ENCODE assay signal across 22 cellular contexts in the genomic region with DNA sequence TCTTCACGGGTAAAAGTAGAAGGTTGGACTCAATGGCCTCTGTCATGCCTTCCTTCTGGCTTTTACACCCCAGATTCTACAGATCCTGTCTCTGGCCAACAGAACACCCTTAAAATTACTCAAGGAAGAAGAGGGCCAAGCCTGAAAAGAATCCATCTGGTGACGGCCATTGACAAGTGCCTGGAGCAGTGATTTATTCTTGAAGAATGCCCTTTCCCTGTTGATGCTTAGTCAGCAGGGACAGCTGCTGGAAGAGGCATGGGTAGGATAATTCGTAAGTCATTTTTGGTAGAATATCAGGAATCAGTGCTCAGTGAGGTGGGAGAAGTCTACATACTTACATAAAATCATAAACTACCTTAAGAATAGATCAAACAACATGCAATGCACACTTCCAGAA.
A peak's percentile ranks its signal among the peaks of the same experiment; 100 is the strongest.
DNase-seq lines count a peak whose midpoint lies in the region; ATAC-seq and TF ChIP-seq lines count a peak whose summit lies in the region.
"Had no signal": no experiment of that assay in that cellular context is flagged by ENCODE, and none has a peak within 500 bp of the region (broad histone marks: within the 10 kb centered on the region; RNA-seq: fewer than 3 reads in every experiment).

No MANE protein-coding gene starts in this region.

- H3K9me3 ChIP-seq in SJCRH30 (replicated peaks), result no peaks in the 10 kb centered on the region
- H3K9me3 ChIP-seq in psoas muscle, result no peaks in the 10 kb centered on the region
- H3K9me3 ChIP-seq: vagina had no signal

- H3K36me3 ChIP-seq in SJCRH30 (no peaks in the 10 kb centered on the region), psoas muscle (ENCODE audit: insufficient read depth in 1 of 2, low read depth in 1 of 2) (no peaks in the 10 kb centered on the region)
- H3K36me3 ChIP-seq: vagina had no signal

- H3K27me3 ChIP-seq in SJCRH30 (no peaks in the 10 kb centered on the region), psoas muscle (ENCODE audit: insufficient read depth in 3 of 3, low read length in 2 of 3) (no peaks in the 10 kb centered on the region)
- H3K27me3 ChIP-seq: vagina had no signal

- WGBS in psoas muscle, 3 donors, result 40 to 47% (median 41%) methylated on average over 3 of the region's 3 CpGs

- no peak for TF ChIP-seq CTCF in psoas muscle (IDR thresholded peaks at IDR 0.05)

- intact Hi-C loops in psoas muscle (cut with DNase I), result no loop called here

- H3K27ac ChIP-seq in SJCRH30, result peak overlapping the region; percentile 53
- no peak overlapping the region for H3K27ac ChIP-seq in psoas muscle
- H3K27ac ChIP-seq: HL-60, vagina had no signal

- H3K4me3 ChIP-seq in SJCRH30 (no peak overlapping the region), skeletal muscle cell (ENCODE audit: low read depth, low read length) (no peak overlapping the region), psoas muscle (no peak overlapping the region)
- H3K4me3 ChIP-seq: K562, vagina had no signal

- H3K4me1 ChIP-seq in SJCRH30 (peaks cover 68% of the 10 kb centered on the region), psoas muscle (no peaks in the 10 kb centered on the region)
- H3K4me1 ChIP-seq: vagina had no signal

- peak; percentile 38 for DNase-seq in ELR (ENCODE audit: low read depth)
- peak; percentile 29 to 55 for DNase-seq in SJCRH30
- peak; percentile 41 for DNase-seq in fibroblast of peridontal ligament (ENCODE audit: extremely low read depth)
- peak; percentile 23 for DNase-seq in skeletal muscle cell (ENCODE audit: low read depth)
- no peak for DNase-seq in psoas muscle
- DNase-seq in G401 (ENCODE audit: low spot score), result no peak
- DNase-seq in NCI-H1694 treated with DMSO at 0.1 percent for 48 hours (lab: John Stamatoyannopoulos, UW), result no peak
- DNase-seq: activated CD8-positive, alpha-beta memory T cell treated with anti-CD3 and anti-CD28 coated beads, Interleukin-2, amount 50 U/mL, for 48 hours; activated effector memory CD4-positive, alpha-beta T cell treated with Interleukin-2 at 50 U/mL for 16 hours; caudate nucleus; CD4-positive, CD25-positive, alpha-beta regulatory T cell; DMS 273 treated with DMSO at 0.1 percent for 48 hours; effector memory CD8-positive, alpha-beta T cell; naive thymus-derived CD8-positive, alpha-beta T cell; NCI-H1048; NCI-H2081; T-cell had no signal

- ATAC-seq in GM21737 (IDR thresholded peaks at IDR 0.05; ENCODE audit: unreplicated experiment) (no peak), psoas muscle (no peak)
- ATAC-seq: effector memory CD8-positive, alpha-beta T cell; K562; naive thymus-derived CD8-positive, alpha-beta T cell; Right ventricle myocardium inferior; T-cell had no signal

- in situ Hi-C loops in G401 (cut with HindIII; ENCODE audit: low sequenced_read_pairs), result no loop called here

Comparison
In these comparisons a context has a peak if more than half of its experiments do, and no peak if none do; other contexts are left out.
1. DNase-seq: peak in ELR (single experiment), SJCRH30 (2 of 2), fibroblast of peridontal ligament (single experiment) and skeletal muscle cell (single experiment); none in psoas muscle (0 of 2), G401 (single experiment) and NCI-H1694 treated with DMSO at 0.1 percent for 48 hours (single experiment).